24 cellular contexts compared by ENCODE assay signal in the genomic region with DNA sequence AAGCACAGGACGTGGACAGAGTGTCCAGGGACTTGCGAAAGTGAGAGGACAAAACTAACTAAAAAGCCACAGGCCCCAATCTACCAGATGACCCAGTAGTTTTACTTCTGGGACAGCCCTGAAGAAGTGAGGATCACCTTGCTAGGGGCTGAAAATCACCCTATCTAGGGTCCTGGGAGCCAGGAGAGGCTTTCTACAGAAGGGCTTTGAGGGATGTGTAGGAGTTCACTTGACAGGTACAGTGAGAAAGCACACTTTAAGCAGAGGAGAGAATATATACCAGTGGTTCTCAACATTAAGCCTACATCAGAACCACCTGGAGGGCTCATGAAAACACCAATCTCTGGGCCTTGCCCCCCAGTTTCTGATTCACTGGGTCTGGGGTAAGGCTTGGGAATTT.
"Had no signal": no experiment of that assay in that cellular context is flagged by ENCODE, and none has a peak within 500 bp of the region (broad histone marks: within the 10 kb centered on the region; RNA-seq: fewer than 3 reads in every experiment).

No MANE protein-coding gene starts in this region.

- H3K36me3 ChIP-seq: colonic mucosa, esophagus squamous epithelium, gastrocnemius medialis, heart right ventricle, lower lobe of right lung had no signal

- H3K27ac ChIP-seq: colonic mucosa, epithelial cell of prostate, esophagus squamous epithelium, gastrocnemius medialis, heart right ventricle, lower lobe of right lung had no signal

- DNase-seq: colonic mucosa; cortex of kidney; effector CD8-positive, alpha-beta T cell; effector memory CD8-positive, alpha-beta T cell; endodermal cell; erythroblast; esophagus squamous epithelium; foreskin fibroblast; gastrocnemius medialis; glutamatergic neuron; head of caudate nucleus; heart right ventricle; hippocampal formation; islet precursor cell; kidney; kidney glomerular epithelial cell; left colon; left ventricle myocardium superior; lower lobe of right lung; mesenchymal stem cell; mucosa of descending colon had no signal

- H3K4me1 ChIP-seq: colonic mucosa, lower lobe of right lung had no signal

- ATAC-seq: effector memory CD8-positive, alpha-beta T cell; esophagus mucosa; gastrocnemius medialis; heart right ventricle; left colon; left lobe of liver; left ventricle myocardium superior; lower lobe of right lung; mucosa of descending colon had no signal

- H3K27me3 ChIP-seq: colonic mucosa, esophagus squamous epithelium, gastrocnemius medialis, heart right ventricle had no signal

- H3K9me3 ChIP-seq: colonic mucosa, esophagus squamous epithelium, gastrocnemius medialis, heart right ventricle, lower lobe of right lung, mucosa of descending colon had no signal

- H3K4me3 ChIP-seq: colonic mucosa, esophagus squamous epithelium, gastrocnemius medialis, heart right ventricle, lower lobe of right lung, mucosa of descending colon had no signal
